In genomic region chr2:38508311-38509039, GRCh38 we compare ENCODE assay signal across 1 cellular context.
TF ChIP-seq lines count a peak whose summit lies in the region.

No MANE protein-coding gene starts in this region.

TF ChIP-seq in HepG2, 621 proteins besides CTCF, POLR2A, EP300 and RAD21 (continued from another document and continues in another):
- TF ChIP-seq ZNF710 (CRISPR knock-in tag; IDR thresholded peaks at IDR 0.05; ENCODE audit: borderline replicate concordance) (peak; percentile 63; the same call in 1 of the 2 replicates), ELF3 (CRISPR knock-in tag; IDR thresholded peaks at IDR 0.05) (peak; percentile 79), E2F5 (CRISPR knock-in tag; conservative IDR thresholded peaks at IDR 0.05) (no peak), PLSCR1 (CRISPR knock-in tag; IDR thresholded peaks at IDR 0.05; ENCODE audit: borderline replicate concordance) (no peak), ASH2L (IDR thresholded peaks at IDR 0.05; ENCODE audit: insufficient read length, low read depth, low read length) (peak; percentile 44), HOXA7 (CRISPR knock-in tag; IDR thresholded peaks at IDR 0.05) (no peak), SMARCE1 (IDR thresholded peaks at IDR 0.05; ENCODE audit: borderline replicate concordance) (no peak), ZNF326 (CRISPR knock-in tag; IDR thresholded peaks at IDR 0.05; ENCODE audit: borderline replicate concordance) (no peak), SP5 (CRISPR knock-in tag; IDR thresholded peaks at IDR 0.05; ENCODE audit: borderline replicate concordance, low read depth) (peak; percentile 9; the same call in 1 of the 2 replicates), HMGA1 (CRISPR knock-in tag; conservative IDR thresholded peaks at IDR 0.05) (no peak), NCOA5 (CRISPR knock-in tag; IDR thresholded peaks at IDR 0.05) (no peak), ZNF883 (CRISPR knock-in tag; IDR thresholded peaks at IDR 0.05; ENCODE audit: not compliant biosample characterization) (no peak), CREBL2 (CRISPR knock-in tag; IDR thresholded peaks at IDR 0.05; ENCODE audit: borderline replicate concordance) (no peak), KDM4B (CRISPR knock-in tag; IDR thresholded peaks at IDR 0.05) (peak; percentile 27; the same call in 1 of the 2 replicates), TEAD2 (CRISPR knock-in tag; IDR thresholded peaks at IDR 0.05) (no peak), ZNF235 (CRISPR knock-in tag; IDR thresholded peaks at IDR 0.05; ENCODE audit: borderline replicate concordance) (no peak), AGO2 (optimal IDR thresholded peaks at IDR 0.05; ENCODE audit: low read depth, low read length) (no peak), ZHX2 (IDR thresholded peaks at IDR 0.05; ENCODE audit: low read depth) (no peak), ZHX2 (CRISPR knock-in tag; IDR thresholded peaks at IDR 0.05; ENCODE audit: borderline replicate concordance) (no peak), CHD4 (IDR thresholded peaks at IDR 0.05; ENCODE audit: borderline replicate concordance, low read length) (no peak), ZUFSP (CRISPR knock-in tag; IDR thresholded peaks at IDR 0.05; ENCODE audit: borderline replicate concordance) (no peak), ZNF761 (CRISPR knock-in tag; conservative IDR thresholded peaks at IDR 0.05) (no peak), PRDM15 (CRISPR knock-in tag; IDR thresholded peaks at IDR 0.05) (no peak), HHEX (CRISPR knock-in tag; IDR thresholded peaks at IDR 0.05) (no peak), ARHGAP35 (CRISPR knock-in tag; IDR thresholded peaks at IDR 0.05; ENCODE audit: borderline replicate concordance) (no peak), FUBP1 (CRISPR knock-in tag; IDR thresholded peaks at IDR 0.05; ENCODE audit: borderline replicate concordance) (no peak), ZNF234 (CRISPR knock-in tag; conservative IDR thresholded peaks at IDR 0.05) (no peak), GABPA (IDR thresholded peaks at IDR 0.05; ENCODE audit: low read depth, low read length) (no peak), GABPA (CRISPR knock-in tag; IDR thresholded peaks at IDR 0.05; ENCODE audit: low read depth) (no peak), ZNF3 (CRISPR knock-in tag; IDR thresholded peaks at IDR 0.05) (peak; percentile 40; the same call in 1 of the 2 replicates), ELF1 (CRISPR knock-in tag; IDR thresholded peaks at IDR 0.05) (no peak), ZBTB2 (CRISPR knock-in tag; IDR thresholded peaks at IDR 0.05; ENCODE audit: low read depth) (no peak), NBN (conservative IDR thresholded peaks at IDR 0.05) (no peak), ZXDC (CRISPR knock-in tag; IDR thresholded peaks at IDR 0.05) (no peak), ZBTB7A (CRISPR knock-in tag; IDR thresholded peaks at IDR 0.05) (no peak)
